ENCODE assay signal across 15 cellular contexts in the genomic region with DNA sequence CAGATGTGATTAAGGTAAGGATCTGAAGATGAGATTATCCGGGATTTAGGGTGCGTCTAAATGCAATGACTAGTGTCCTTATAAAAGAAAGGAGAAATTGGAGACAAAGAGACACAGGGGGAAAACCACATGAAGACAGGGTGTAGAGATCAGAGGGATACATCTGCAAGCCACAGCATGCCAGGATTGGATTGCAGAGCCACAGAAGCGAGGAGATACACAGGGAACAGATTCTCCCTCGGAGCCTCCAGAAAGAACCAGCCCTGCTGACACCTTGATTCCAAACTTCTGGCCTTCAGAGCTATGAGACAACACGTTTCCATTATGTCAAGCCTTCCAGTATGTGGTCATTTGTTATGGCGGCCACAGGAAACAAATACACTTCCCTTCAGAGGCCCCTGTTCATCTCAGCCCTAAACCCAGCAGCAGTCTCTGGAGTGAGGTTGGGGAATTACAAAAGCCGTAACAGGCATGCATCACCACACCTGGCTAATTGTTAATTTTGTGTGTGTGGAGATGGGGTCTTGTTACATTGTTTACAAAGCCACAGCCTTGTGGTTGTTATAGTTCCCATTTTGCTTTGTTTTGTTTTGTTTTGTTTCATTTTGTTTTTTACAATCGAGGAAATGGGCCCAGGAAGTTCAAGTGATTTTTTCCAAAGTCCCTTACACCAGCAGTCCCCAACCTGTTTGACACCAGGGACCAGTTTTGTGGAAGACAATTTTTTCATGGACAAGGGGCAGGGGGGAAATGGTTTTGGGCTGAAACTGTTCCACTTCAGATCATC. TPM values are rescaled to one million over a fixed set of nuclear protein-coding genes. Genes with fewer than 3 reads are reported as not detected.
DNase-seq lines count a peak whose midpoint lies in the region; ATAC-seq and TF ChIP-seq lines count a peak whose summit lies in the region.
"Had no signal": no experiment of that assay in that cellular context is flagged by ENCODE, and none has a peak within 500 bp of the region (broad histone marks: within the 10 kb centered on the region; RNA-seq: fewer than 3 reads in every experiment).

No MANE protein-coding gene starts in this region.

- DNase-seq in GM10266 (ENCODE audit: extremely low spot score): peak; percentile 15
- peak; percentile 48 to 63 for DNase-seq in NCI-H526 (lab: John Stamatoyannopoulos, UW)
- peak; percentile 32 to 55 for DNase-seq in foreskin keratinocyte
- DNase-seq in activated CD4-positive, alpha-beta T cell treated with anti-CD3 and anti-CD28 coated beads for 36 hours: no peak
- DNase-seq in HFFc6: no peak
- no peak for DNase-seq in hypothalamus (lab: John Stamatoyannopoulos, UW)
- no peak for DNase-seq in NCI-H446 treated with DMSO at 0.1 percent for 48 hours (lab: John Stamatoyannopoulos, UW)
- DNase-seq: activated CD4-positive, alpha-beta T cell treated with anti-CD3 and anti-CD28 coated beads for 48 hours; effector CD4-positive, alpha-beta T cell; hippocampal formation had no signal

- no peak overlapping the region for H3K27ac ChIP-seq in foreskin keratinocyte
- H3K27ac ChIP-seq: C4-2B had no signal

- no peaks in the 10 kb centered on the region for H3K36me3 Mint-ChIP-seq in activated CD4-positive, alpha-beta T cell treated with anti-CD3 and anti-CD28 coated beads for 36 hours (ENCODE audit: low read depth)
- no peaks in the 10 kb centered on the region for H3K36me3 Mint-ChIP-seq in HFFc6 (ENCODE audit: low read depth)
- H3K36me3 Mint-ChIP-seq: activated naive CD4-positive, alpha-beta T cell treated with anti-CD3 and anti-CD28 coated beads, Interleukin-2, amount 50 U/mL, for 72 hours had no signal

- H3K4me1 ChIP-seq in foreskin keratinocyte: no peaks in the 10 kb centered on the region

- no peaks in the 10 kb centered on the region for H3K4me1 Mint-ChIP-seq in activated CD4-positive, alpha-beta T cell treated with anti-CD3 and anti-CD28 coated beads for 36 hours
- H3K4me1 Mint-ChIP-seq in HFFc6 (ENCODE audit: low read depth): no peaks in the 10 kb centered on the region

- H3K27me3 ChIP-seq in foreskin keratinocyte: no peaks in the 10 kb centered on the region

- CTCF ChIA-PET in activated CD4-positive, alpha-beta T cell treated with anti-CD3 and anti-CD28 coated beads for 36 hours (lab: Charles Lee): no interaction called here

- no peaks in the 10 kb centered on the region for H3K27me3 Mint-ChIP-seq in activated CD4-positive, alpha-beta T cell treated with anti-CD3 and anti-CD28 coated beads for 36 hours
- peaks cover 19% of the 10 kb centered on the region for H3K27me3 Mint-ChIP-seq in HFFc6 (ENCODE audit: insufficient read depth)

- ATAC-seq in HG02610 (IDR thresholded peaks at IDR 0.05; ENCODE audit: unreplicated experiment) (peak; percentile 59), foreskin keratinocyte (peak; percentile 33)
- no peak for ATAC-seq in activated CD4-positive, alpha-beta T cell treated with anti-CD3 and anti-CD28 coated beads for 36 hours
- ATAC-seq: activated naive CD4-positive, alpha-beta T cell treated with anti-CD3 and anti-CD28 coated beads, Interleukin-2, amount 50 U/mL, for 72 hours; left lobe of liver had no signal

- no peak overlapping the region for H3K27ac Mint-ChIP-seq in activated CD4-positive, alpha-beta T cell treated with anti-CD3 and anti-CD28 coated beads for 36 hours
- no peak overlapping the region for H3K27ac Mint-ChIP-seq in HFFc6
- H3K27ac Mint-ChIP-seq: activated naive CD4-positive, alpha-beta T cell treated with anti-CD3 and anti-CD28 coated beads, Interleukin-2, amount 50 U/mL, for 72 hours; T-helper 1 cell treated with Interleukin-12 subunit alpha and Interleukin-12 subunit beta and Interleukin-4 antibody, amounts not matched to agents 30 μg/mL and 1 μg/mL, for 36 hours had no signal

- no peaks in the 10 kb centered on the region for H3K9me3 Mint-ChIP-seq in activated CD4-positive, alpha-beta T cell treated with anti-CD3 and anti-CD28 coated beads for 36 hours (ENCODE audit: low read depth)
- no peaks in the 10 kb centered on the region for H3K9me3 Mint-ChIP-seq in HFFc6
- H3K9me3 Mint-ChIP-seq: activated naive CD4-positive, alpha-beta T cell treated with anti-CD3 and anti-CD28 coated beads, Interleukin-2, amount 50 U/mL, for 72 hours; T-helper 1 cell treated with Interleukin-12 subunit alpha and Interleukin-12 subunit beta and Interleukin-4 antibody, amounts not matched to agents 30 μg/mL and 1 μg/mL, for 36 hours had no signal

- H3K4me3 Mint-ChIP-seq in activated CD4-positive, alpha-beta T cell treated with anti-CD3 and anti-CD28 coated beads for 36 hours: no peak overlapping the region
- no peak overlapping the region for H3K4me3 Mint-ChIP-seq in HFFc6
- H3K4me3 Mint-ChIP-seq: T-helper 1 cell treated with Interleukin-12 subunit alpha and Interleukin-12 subunit beta and Interleukin-4 antibody, amounts not matched to agents 30 μg/mL and 1 μg/mL, for 36 hours had no signal

- POLR2A ChIA-PET in activated CD4-positive, alpha-beta T cell treated with anti-CD3 and anti-CD28 coated beads for 36 hours (lab: Charles Lee): no interaction called here

- TF ChIP-seq CTCF in GM10266 (IDR thresholded peaks at IDR 0.05; ENCODE audit: control insufficient read depth, insufficient read depth, low read depth, missing control alignments) (no peak), foreskin keratinocyte (conservative IDR thresholded peaks at IDR 0.05) (no peak), HFFc6 (IDR thresholded peaks at IDR 0.05) (no peak)

- intact Hi-C loops in activated CD4-positive, alpha-beta T cell treated with anti-CD3 and anti-CD28 coated beads for 36 hours (cut with DNase I, micrococcal nuclease): no loop called here

RNA-seq across cellular contexts. Expression of gene LYRM9, which starts 51.6 kb away (rescaled TPM):
- 1.6 and 2.1 TPM in 2 replicates for total RNA-seq in foreskin keratinocyte
- polyA plus RNA-seq in foreskin keratinocyte: 2.0 and 3.0 TPM in 2 replicates
- 1 to 10 TPM; 5.9 to 6.3 TPM for total RNA-seq in activated CD4-positive, alpha-beta T cell treated with anti-CD3 and anti-CD28 coated beads for 36 hours
- 1 to 10 TPM; 2.2 to 3.6 (median 2.9) TPM for total RNA-seq in HFFc6 (2021; fragmentation: NEBNext Ultra II Directional; extraction: Animal tissue kit (Norgen Biotek cat#: 25700))

Comparison
In these comparisons a context has a peak if more than half of its experiments do, and no peak if none do; other contexts are left out.
1. DNase-seq: peak in GM10266 (single experiment), NCI-H526 (2 of 2) and foreskin keratinocyte (2 of 2); none in activated CD4-positive, alpha-beta T cell treated with anti-CD3 and anti-CD28 coated beads for 36 hours (single experiment), HFFc6 (single experiment), hypothalamus (0 of 51) and NCI-H446 treated with DMSO at 0.1 percent for 48 hours (single experiment).